Comparison of ENCODE assay signal across 12 cellular contexts in genomic region chr1:84435159-84435558, GRCh38. TPM values are rescaled to one million over a fixed set of nuclear protein-coding genes. Genes with fewer than 3 reads are reported as not detected.
DNase-seq lines count a peak whose midpoint lies in the region; ATAC-seq and TF ChIP-seq lines count a peak whose summit lies in the region.
"Had no signal": no experiment of that assay in that cellular context is flagged by ENCODE, and none has a peak within 500 bp of the region (broad histone marks: within the 10 kb centered on the region; RNA-seq: fewer than 3 reads in every experiment).

No MANE protein-coding gene starts in this region.

- no peak overlapping the region for H3K27ac Mint-ChIP-seq in activated naive CD8-positive, alpha-beta T cell treated with anti-CD3 and anti-CD28 coated beads, Interleukin-2, amount 10 ng/mL, durations not matched to agents 7 days and 5 days
- H3K27ac Mint-ChIP-seq in activated naive CD8-positive, alpha-beta T cell treated with anti-CD3 and anti-CD28 coated beads for 36 hours: no peak overlapping the region
- H3K27ac Mint-ChIP-seq in stimulated activated effector memory CD8-positive, alpha-beta T cell treated with anti-CD3 and anti-CD28 coated beads, Interleukin-12 subunit alpha, Interleukin-12 subunit beta, amount 100 ng/mL, for 72 hours: no peak overlapping the region

- intact Hi-C loops in esophagus muscularis mucosa (cut with DNase I): loop anchor here (5.0 to 10.0 kb wide), 3 partner anchors 288 to 530 kb away; no protein-coding TSS in a partner anchor

- H3K79me2 ChIP-seq in SU-DHL-6 (ENCODE audit: insufficient read depth, low read length): no peaks in the 10 kb centered on the region

- no peaks in the 10 kb centered on the region for H3K27me3 Mint-ChIP-seq in activated naive CD8-positive, alpha-beta T cell treated with anti-CD3 and anti-CD28 coated beads, Interleukin-2, amount 10 ng/mL, durations not matched to agents 7 days and 5 days
- H3K27me3 Mint-ChIP-seq in activated naive CD8-positive, alpha-beta T cell treated with anti-CD3 and anti-CD28 coated beads for 36 hours: no peaks in the 10 kb centered on the region

- H3F3A ChIP-seq in SU-DHL-6 (ENCODE audit: insufficient read depth): no peaks in the 10 kb centered on the region; the same call in 1 of the 2 replicates

- no peak overlapping the region for H3K4me3 Mint-ChIP-seq in activated naive CD8-positive, alpha-beta T cell treated with anti-CD3 and anti-CD28 coated beads, Interleukin-2, amount 10 ng/mL, durations not matched to agents 7 days and 5 days
- no peak overlapping the region for H3K4me3 Mint-ChIP-seq in activated naive CD8-positive, alpha-beta T cell treated with anti-CD3 and anti-CD28 coated beads for 36 hours
- H3K4me3 Mint-ChIP-seq in stimulated activated effector memory CD8-positive, alpha-beta T cell treated with anti-CD3 and anti-CD28 coated beads, Interleukin-12 subunit alpha, Interleukin-12 subunit beta, amount 100 ng/mL, for 72 hours: no peak overlapping the region
- H3K4me3 Mint-ChIP-seq: neural crest cell had no signal

- TF ChIP-seq CTCF in SU-DHL-6 (IDR thresholded peaks at IDR 0.05; ENCODE audit: insufficient read depth, low read length, poor library complexity, severe bottlenecking): no peak
- no peak for TF ChIP-seq CTCF in esophagus muscularis mucosa (IDR thresholded peaks at IDR 0.05)

- H3K4me3 ChIP-seq in SU-DHL-6 (ENCODE audit: insufficient read depth, low read length, poor library complexity, severe bottlenecking) (no peak overlapping the region), esophagus muscularis mucosa (no peak overlapping the region)

- H3K27me3 ChIP-seq in SU-DHL-6 (ENCODE audit: low read length) (no peaks in the 10 kb centered on the region), esophagus muscularis mucosa (no peaks in the 10 kb centered on the region)

- 0% methylated on average over 2 of the region's 2 CpGs for WGBS in esophagus muscularis mucosa

- no peak for TF ChIP-seq EP300 in esophagus muscularis mucosa (IDR thresholded peaks at IDR 0.05)

- H3K4me2 ChIP-seq in SU-DHL-6 (ENCODE audit: low read depth, low read length, poor library complexity, severe bottlenecking): peak overlapping the region; percentile 28

- no peak overlapping the region for H3K9ac ChIP-seq in SU-DHL-6 (ENCODE audit: low read length)

- H3K9me2 ChIP-seq in SU-DHL-6 (replicated peaks; ENCODE audit: insufficient read depth, low read length): no peaks in the 10 kb centered on the region

- H3K9me3 ChIP-seq in SU-DHL-6 (ENCODE audit: insufficient read depth, low read length) (no peaks in the 10 kb centered on the region), esophagus muscularis mucosa (peaks cover 0 to 6% (median 2%) of the 10 kb centered on the region in 4 donors)

- no peaks in the 10 kb centered on the region for H3K36me3 ChIP-seq in SU-DHL-6 (ENCODE audit: low read length)
- H3K36me3 ChIP-seq in esophagus muscularis mucosa: no peaks in the 10 kb centered on the region

- peak overlapping the region; percentile 53 for H2AFZ ChIP-seq in SU-DHL-6 (ENCODE audit: low read depth, low read length, severe bottlenecking)

- H3K36me3 Mint-ChIP-seq in activated naive CD8-positive, alpha-beta T cell treated with anti-CD3 and anti-CD28 coated beads, Interleukin-2, amount 10 ng/mL, durations not matched to agents 7 days and 5 days: no peaks in the 10 kb centered on the region
- no peaks in the 10 kb centered on the region for H3K36me3 Mint-ChIP-seq in activated naive CD8-positive, alpha-beta T cell treated with anti-CD3 and anti-CD28 coated beads for 36 hours
- H3K36me3 Mint-ChIP-seq in stimulated activated effector memory CD8-positive, alpha-beta T cell treated with anti-CD3 and anti-CD28 coated beads, Interleukin-12 subunit alpha, Interleukin-12 subunit beta, amount 100 ng/mL, for 72 hours: no peaks in the 10 kb centered on the region

- peaks cover 4% of the 10 kb centered on the region for H3K9me3 Mint-ChIP-seq in activated naive CD8-positive, alpha-beta T cell treated with anti-CD3 and anti-CD28 coated beads, Interleukin-2, amount 10 ng/mL, durations not matched to agents 7 days and 5 days
- H3K9me3 Mint-ChIP-seq in activated naive CD8-positive, alpha-beta T cell treated with anti-CD3 and anti-CD28 coated beads for 36 hours: no peaks in the 10 kb centered on the region
- no peaks in the 10 kb centered on the region for H3K9me3 Mint-ChIP-seq in stimulated activated effector memory CD8-positive, alpha-beta T cell treated with anti-CD3 and anti-CD28 coated beads, Interleukin-12 subunit alpha, Interleukin-12 subunit beta, amount 100 ng/mL, for 72 hours

- TF ChIP-seq POLR2A in esophagus muscularis mucosa (IDR thresholded peaks at IDR 0.05; ENCODE audit: low read depth): no peak

- POLR2A ChIA-PET in activated naive CD8-positive, alpha-beta T cell treated with anti-CD3 and anti-CD28 coated beads, Interleukin-2, amount 10 ng/mL, durations not matched to agents 7 days and 5 days (lab: Charles Lee): interaction anchor here (1.0 to 6.8 kb wide), 3 partner anchors 71 to 291 kb away, joined by 3 to 44 read pairs (median 7); partner anchors contain the start of genes GNG5, PRKACB and SPATA1

- peaks cover 0 to 11% (median 5%) of the 10 kb centered on the region in 4 donors for H3K4me1 ChIP-seq in esophagus muscularis mucosa

- H3K4me1 Mint-ChIP-seq in activated naive CD8-positive, alpha-beta T cell treated with anti-CD3 and anti-CD28 coated beads, Interleukin-2, amount 10 ng/mL, durations not matched to agents 7 days and 5 days: peaks cover 15% of the 10 kb centered on the region
- H3K4me1 Mint-ChIP-seq in activated naive CD8-positive, alpha-beta T cell treated with anti-CD3 and anti-CD28 coated beads for 36 hours: peaks cover 14% of the 10 kb centered on the region
- no peaks in the 10 kb centered on the region for H3K4me1 Mint-ChIP-seq in stimulated activated effector memory CD8-positive, alpha-beta T cell treated with anti-CD3 and anti-CD28 coated beads, Interleukin-12 subunit alpha, Interleukin-12 subunit beta, amount 100 ng/mL, for 72 hours

- H4K20me1 ChIP-seq in SU-DHL-6 (ENCODE audit: low read depth, low read length): no peaks in the 10 kb centered on the region

- ATAC-seq in activated naive CD8-positive, alpha-beta T cell treated with anti-CD3 and anti-CD28 coated beads, Interleukin-2, amount 10 ng/mL, durations not matched to agents 7 days and 5 days (ENCODE audit: low read depth): peak; percentile 24
- ATAC-seq in HG03159 (IDR thresholded peaks at IDR 0.05; ENCODE audit: unreplicated experiment): peak; percentile 46
- ATAC-seq in stimulated activated effector memory CD8-positive, alpha-beta T cell treated with anti-CD3 and anti-CD28 coated beads, Interleukin-12 subunit alpha, Interleukin-12 subunit beta, amount 100 ng/mL, for 72 hours: peak; percentile 8

- H3K27ac ChIP-seq in SU-DHL-6 (ENCODE audit: low read depth, low read length) (no peak overlapping the region), esophagus muscularis mucosa (replicated peaks in 1 of 4) (no peak overlapping the region)

- no peak for DNase-seq in activated naive CD8-positive, alpha-beta T cell treated with anti-CD3 and anti-CD28 coated beads, Interleukin-2, amount 10 ng/mL, durations not matched to agents 7 days and 5 days
- no peak for DNase-seq in activated naive CD8-positive, alpha-beta T cell treated with anti-CD3 and anti-CD28 coated beads for 36 hours
- no peak for DNase-seq in stimulated activated effector memory CD8-positive, alpha-beta T cell treated with anti-CD3 and anti-CD28 coated beads, Interleukin-12 subunit alpha, Interleukin-12 subunit beta, amount 100 ng/mL, for 72 hours (ENCODE audit: low spot score in 2 of 2)
- no peak for DNase-seq in OCI-M2 (lab: John Stamatoyannopoulos, UW; ENCODE audit: unreplicated experiment)
- DNase-seq in esophagus muscularis mucosa (ENCODE audit: extremely low spot score): no peak
- no peak for DNase-seq in AG08396 (ENCODE audit: low spot score)
- DNase-seq: NCI-H2029; SHP77 treated with DMSO at 0.1 percent for 48 hours; stimulated activated CD4-positive, alpha-beta T cell treated with anti-CD3 and anti-CD28 coated beads, Interleukin-4, amount 100 ng/mL, for 1 hour had no signal

RNA-seq across cellular contexts. Expression of gene DNASE2B, which starts 36.9 kb away (rescaled TPM):
- total RNA-seq in activated naive CD8-positive, alpha-beta T cell treated with anti-CD3 and anti-CD28 coated beads, Interleukin-2, amount 10 ng/mL, durations not matched to agents 7 days and 5 days: not detected
- total RNA-seq in activated naive CD8-positive, alpha-beta T cell treated with anti-CD3 and anti-CD28 coated beads for 36 hours: not detected
- under 1 TPM in 1 of 4 donors, not detected in 3; 0.33 TPM for total RNA-seq in esophagus muscularis mucosa
- total RNA-seq: neural crest cell had no signal

RNA-seq across cellular contexts. Expression of gene RPF1, which starts 43.9 kb away (rescaled TPM):
- total RNA-seq in activated naive CD8-positive, alpha-beta T cell treated with anti-CD3 and anti-CD28 coated beads, Interleukin-2, amount 10 ng/mL, durations not matched to agents 7 days and 5 days: 10 to 100 TPM; 34.8 to 36.2 TPM
- 10 to 100 TPM; 65.2 to 68.3 TPM for total RNA-seq in activated naive CD8-positive, alpha-beta T cell treated with anti-CD3 and anti-CD28 coated beads for 36 hours
- total RNA-seq in esophagus muscularis mucosa: 10 to 100 TPM; 30.9 to 41.9 (median 37.7) TPM
